In the genomic region with DNA sequence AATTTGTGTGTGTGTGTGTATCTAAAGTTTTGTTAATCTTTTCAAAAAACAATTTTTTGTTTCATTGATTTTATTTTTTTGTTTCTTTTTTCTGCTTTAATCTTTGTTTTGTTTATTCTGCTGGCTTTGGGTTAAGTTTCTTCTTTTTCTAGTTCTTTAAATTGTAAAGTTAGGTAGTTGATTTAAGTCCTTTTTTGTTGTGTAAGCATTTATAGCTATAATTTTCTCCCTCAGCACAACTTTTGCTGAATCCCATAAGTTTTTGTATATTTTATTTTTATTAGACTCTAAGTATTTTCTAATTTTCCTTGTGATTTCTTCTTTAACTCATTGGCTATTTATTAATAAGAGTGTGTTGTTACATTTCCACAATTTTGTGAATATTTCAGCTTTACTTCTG, we compare ENCODE assay signal across 2 cellular contexts.
TF ChIP-seq lines count a peak whose summit lies in the region.

No MANE protein-coding gene starts in this region.

TF ChIP-seq in HepG2, 621 proteins besides CTCF, POLR2A, EP300 and RAD21:
- TF ChIP-seq MAFK (conservative IDR thresholded peaks at IDR 0.05 in 1 of 2, IDR thresholded peaks at IDR 0.05 in 1 of 2; ENCODE audit: low read length in 2 of 2) = peak in 1 of 2 experiments; percentile 80; a peak in 3 of 4 replicates
- TF ChIP-seq MAFF (IDR thresholded peaks at IDR 0.05; ENCODE audit: low read depth, low read length) = peak; percentile 64
- no peak for TF ChIP-seq ZNF776 (CRISPR knock-in tag; IDR thresholded peaks at IDR 0.05)

TF ChIP-seq in IMR-90, 13 proteins besides CTCF, POLR2A, EP300 and RAD21:
- peak; percentile 72 for TF ChIP-seq MAFK (IDR thresholded peaks at IDR 0.05; ENCODE audit: low read depth, low read length)
- TF ChIP-seq SMC3 (IDR thresholded peaks at IDR 0.05; ENCODE audit: low read depth, low read length) = no peak
